ENCODE assay signal across 9 cellular contexts in the genomic region with DNA sequence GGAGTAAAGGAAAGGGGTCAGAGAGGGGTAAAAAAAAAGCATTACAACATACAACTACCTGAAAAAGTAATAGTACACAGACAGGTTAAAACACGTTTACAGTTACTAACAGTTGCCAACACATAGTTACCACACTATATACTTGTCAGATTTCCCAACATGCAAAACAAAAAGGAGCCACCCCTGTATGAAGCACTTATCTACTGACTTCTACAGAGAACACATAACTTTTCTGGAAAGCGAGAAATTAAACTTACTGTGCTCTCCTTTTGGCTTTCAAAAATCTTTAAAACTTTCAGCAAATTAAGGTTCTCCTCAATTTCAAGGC. TPM values are rescaled to one million over a fixed set of nuclear protein-coding genes. Genes with fewer than 3 reads are reported as not detected.
A peak's percentile ranks its signal among the peaks of the same experiment; 100 is the strongest.
DNase-seq lines count a peak whose midpoint lies in the region; ATAC-seq and TF ChIP-seq lines count a peak whose summit lies in the region.
"Had no signal": no experiment of that assay in that cellular context is flagged by ENCODE, and none has a peak within 500 bp of the region (broad histone marks: within the 10 kb centered on the region; RNA-seq: fewer than 3 reads in every experiment).

No MANE protein-coding gene starts in this region.

- intact Hi-C loops in Calu3 (cut with micrococcal nuclease; ENCODE audit: unreplicated experiment) (no loop called here), colonic mucosa (cut with DNase I) (loop anchor here (5.0 kb wide), 1 partner anchor 131 kb away; no protein-coding TSS in a partner anchor)

- H3K9ac ChIP-seq in colonic mucosa (ENCODE audit: low read depth in 2 of 2, low read length in 2 of 2): peak overlapping the region in 1 of 2 donors; percentile 40

- H3K4me1 ChIP-seq in colonic mucosa: peaks cover 14% of the 10 kb centered on the region
- H3K4me1 ChIP-seq in neuron (ENCODE audit: insufficient read depth, low read length): peaks cover 14% of the 10 kb centered on the region

- H3K36me3 Mint-ChIP-seq in Calu3 (ENCODE audit: insufficient read depth, unreplicated experiment): peaks cover 21% of the 10 kb centered on the region

- DNase-seq in Calu3: no peak
- peak; percentile 46 for DNase-seq in NAMALWA (ENCODE audit: low spot score)
- DNase-seq in colonic mucosa: no peak
- DNase-seq in stimulated activated CD4-positive, alpha-beta T cell treated with anti-CD3 and anti-CD28 coated beads, Interleukin-15, amount 100 ng/mL, for 24 hours: no peak
- DNase-seq in NCI-H1436 treated with DMSO at 0.1 percent for 48 hours (lab: John Stamatoyannopoulos, UW): no peak
- no peak for DNase-seq in ureter (ENCODE audit: low spot score)
- DNase-seq: stimulated activated CD8-positive, alpha-beta memory T cell treated with anti-CD3 and anti-CD28 coated beads, Interleukin-4, amount 100 ng/mL, for 48 hours had no signal

- peak overlapping the region; percentile 35 for H3K27ac Mint-ChIP-seq in Calu3 (ENCODE audit: unreplicated experiment)

- H3K4me3 Mint-ChIP-seq in Calu3 (ENCODE audit: low read depth, unreplicated experiment): peak overlapping the region; percentile 95

- peak overlapping the region; percentile 93 for H3K4me3 ChIP-seq in colonic mucosa
- peak overlapping the region; percentile 68 for H3K4me3 ChIP-seq in neuron (ENCODE audit: low read length)

- peak overlapping the region; percentile 100 for H3K27ac ChIP-seq in colonic mucosa

- H3K4me1 Mint-ChIP-seq in Calu3 (ENCODE audit: low read depth, unreplicated experiment): peaks cover 35% of the 10 kb centered on the region

- H3K9me3 ChIP-seq in colonic mucosa (no peaks in the 10 kb centered on the region), neuron (ENCODE audit: low read length) (no peaks in the 10 kb centered on the region)

- ATAC-seq in GM21619 (IDR thresholded peaks at IDR 0.05; ENCODE audit: unreplicated experiment): no peak

- no peaks in the 10 kb centered on the region for H3K9me3 Mint-ChIP-seq in Calu3 (ENCODE audit: low read depth, unreplicated experiment)

- H3K27me3 ChIP-seq in colonic mucosa (no peaks in the 10 kb centered on the region), neuron (ENCODE audit: insufficient read depth, low read length) (peaks cover 2% of the 10 kb centered on the region)

- no peaks in the 10 kb centered on the region for H3K27me3 Mint-ChIP-seq in Calu3 (ENCODE audit: unreplicated experiment)

- BruUV-seq in Calu3 (replicated peaks; lab: Mats Ljungman, UMichigan): no TSS peak

- CTCF ChIA-PET in Calu3 (lab: Charles Lee): interaction anchor here (0.6 kb wide), 1 partner anchor 77 kb away, joined by 3 read pairs; no protein-coding TSS in a partner anchor

- H3K36me3 ChIP-seq in colonic mucosa (no peaks in the 10 kb centered on the region), neuron (ENCODE audit: insufficient read depth, low read length) (no peaks in the 10 kb centered on the region)

- no peak for TF ChIP-seq CTCF in Calu3 (IDR thresholded peaks at IDR 0.05; ENCODE audit: unreplicated experiment)
- TF ChIP-seq CTCF in colonic mucosa (IDR thresholded peaks at IDR 0.05): no peak

- no peak overlapping the region for H2AFZ ChIP-seq in neuron (ENCODE audit: low read depth, low read length)

RNA-seq across cellular contexts. Expression of gene ABI1, which starts 2.1 kb away (rescaled TPM):
- total RNA-seq in Calu3 (2022) (61.9 and 65.3 TPM in 2 replicates), colonic mucosa (10 to 100 TPM; 45.6 to 65.3 TPM), ureter (69.2 TPM)
